In the genomic region with DNA sequence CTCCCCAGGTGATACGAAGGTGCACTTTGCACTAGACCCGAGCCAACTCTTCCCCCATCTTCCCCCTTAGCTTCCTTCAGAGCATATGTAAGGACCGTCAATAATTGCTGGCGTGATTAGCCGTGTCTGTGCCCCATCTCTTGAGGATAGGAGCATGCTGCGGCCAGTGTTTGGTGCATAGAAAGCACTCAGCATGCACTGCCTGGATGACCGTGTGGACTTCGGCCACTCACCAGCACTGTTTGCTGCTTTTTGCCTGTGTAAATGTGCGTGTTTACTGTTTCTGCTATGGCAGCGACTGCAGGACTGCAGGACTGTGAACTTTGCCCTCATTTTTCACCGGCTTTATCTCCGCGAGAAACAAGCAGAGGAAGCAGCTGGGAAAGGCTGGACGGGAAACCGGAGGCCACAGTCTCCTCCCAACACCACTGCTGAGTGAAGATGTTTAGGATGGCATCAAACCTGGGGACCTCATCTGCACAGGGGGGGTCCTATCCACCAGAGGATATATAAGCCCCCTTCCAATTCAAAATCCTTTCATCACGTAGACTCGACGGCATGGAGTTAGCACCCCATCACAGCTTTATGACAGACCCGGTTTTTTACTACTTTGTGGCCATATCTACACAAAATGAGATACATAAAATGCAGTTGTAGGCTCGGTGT, we compare ENCODE assay signal across 1 cellular context.
TF ChIP-seq lines count a peak whose summit lies in the region.

No MANE protein-coding gene starts in this region.

TF ChIP-seq in HepG2, 621 proteins besides CTCF, POLR2A, EP300 and RAD21 (continued from another document and continues in another):
- TF ChIP-seq ZNF558 (CRISPR knock-in tag; IDR thresholded peaks at IDR 0.05; ENCODE audit: borderline replicate concordance) (0 out of 2 replicates have a peak, but pooled peaks have one; percentile 64), ZNF251 (CRISPR knock-in tag; IDR thresholded peaks at IDR 0.05) (no peak), BHLHE40 (IDR thresholded peaks at IDR 0.05; ENCODE audit: low read length) (peak; percentile 80), NFE2L1 (CRISPR knock-in tag; IDR thresholded peaks at IDR 0.05; ENCODE audit: borderline replicate concordance) (peak; percentile 40; the same call in 1 of the 2 replicates), ZBTB21 (CRISPR knock-in tag; IDR thresholded peaks at IDR 0.05) (peak; percentile 76), CEBPB (IDR thresholded peaks at IDR 0.05; ENCODE audit: borderline replicate concordance, low read depth, low read length) (no peak), NFKB2 (CRISPR knock-in tag; IDR thresholded peaks at IDR 0.05; ENCODE audit: borderline replicate concordance) (peak; percentile 64; the same call in 1 of the 2 replicates), CEBPG (CRISPR knock-in tag; IDR thresholded peaks at IDR 0.05) (peak; percentile 88), HMG20B (CRISPR knock-in tag; conservative IDR thresholded peaks at IDR 0.05) (peak; percentile 97), GABPA (IDR thresholded peaks at IDR 0.05; ENCODE audit: low read depth, low read length) (no peak), GABPA (CRISPR knock-in tag; IDR thresholded peaks at IDR 0.05; ENCODE audit: low read depth) (no peak), PRPF4 (IDR thresholded peaks at IDR 0.05; ENCODE audit: low read depth, low read length, poor library complexity, severe bottlenecking) (no peak), SMARCE1 (IDR thresholded peaks at IDR 0.05; ENCODE audit: borderline replicate concordance) (no peak), GPN1 (CRISPR knock-in tag; IDR thresholded peaks at IDR 0.05; ENCODE audit: borderline replicate concordance) (no peak), TBL1XR1 (IDR thresholded peaks at IDR 0.05; ENCODE audit: borderline replicate concordance, low read length, partially characterized antibody) (peak; percentile 99), SALL1 (CRISPR knock-in tag; IDR thresholded peaks at IDR 0.05) (peak; percentile 100), ZSCAN31 (CRISPR knock-in tag; IDR thresholded peaks at IDR 0.05; ENCODE audit: low read depth) (peak; percentile 97), RBM39 (IDR thresholded peaks at IDR 0.05; ENCODE audit: low read depth, low read length, poor library complexity, severe bottlenecking) (peak; percentile 70), ZNF317 (CRISPR knock-in tag; IDR thresholded peaks at IDR 0.05) (peak; percentile 90), ZNF891 (CRISPR knock-in tag; IDR thresholded peaks at IDR 0.05) (peak; percentile 91), MIER3 (CRISPR knock-in tag; IDR thresholded peaks at IDR 0.05; ENCODE audit: borderline replicate concordance) (peak; percentile 100), KAT8 (CRISPR knock-in tag; IDR thresholded peaks at IDR 0.05) (peak; percentile 95), NAIF1 (CRISPR knock-in tag; IDR thresholded peaks at IDR 0.05; ENCODE audit: borderline replicate concordance) (peak; percentile 77; the same call in 1 of the 2 replicates), ZNF232 (CRISPR knock-in tag; IDR thresholded peaks at IDR 0.05; ENCODE audit: borderline replicate concordance) (peak; percentile 97), SNAPC2 (CRISPR knock-in tag; IDR thresholded peaks at IDR 0.05) (peak; percentile 90), PAX8 (CRISPR knock-in tag; IDR thresholded peaks at IDR 0.05; ENCODE audit: borderline replicate concordance) (no peak), MTF1 (CRISPR knock-in tag; IDR thresholded peaks at IDR 0.05) (no peak), U2AF1 (optimal IDR thresholded peaks at IDR 0.05; ENCODE audit: low read depth, low read length) (peak; percentile 94), MTA1 (CRISPR knock-in tag; IDR thresholded peaks at IDR 0.05; ENCODE audit: borderline replicate concordance) (peak; percentile 99), HNRNPLL (IDR thresholded peaks at IDR 0.05; ENCODE audit: low read depth, low read length, poor library complexity, severe bottlenecking) (no peak), KDM5B (CRISPR knock-in tag; IDR thresholded peaks at IDR 0.05; ENCODE audit: borderline replicate concordance) (peak; percentile 93; the same call in 1 of the 2 replicates), ZNF143 (CRISPR knock-in tag; IDR thresholded peaks at IDR 0.05) (peak; percentile 70; the same call in 1 of the 2 replicates), SP2 (CRISPR knock-in tag; IDR thresholded peaks at IDR 0.05) (no peak)
- TF ChIP-seq, protein P1, sequence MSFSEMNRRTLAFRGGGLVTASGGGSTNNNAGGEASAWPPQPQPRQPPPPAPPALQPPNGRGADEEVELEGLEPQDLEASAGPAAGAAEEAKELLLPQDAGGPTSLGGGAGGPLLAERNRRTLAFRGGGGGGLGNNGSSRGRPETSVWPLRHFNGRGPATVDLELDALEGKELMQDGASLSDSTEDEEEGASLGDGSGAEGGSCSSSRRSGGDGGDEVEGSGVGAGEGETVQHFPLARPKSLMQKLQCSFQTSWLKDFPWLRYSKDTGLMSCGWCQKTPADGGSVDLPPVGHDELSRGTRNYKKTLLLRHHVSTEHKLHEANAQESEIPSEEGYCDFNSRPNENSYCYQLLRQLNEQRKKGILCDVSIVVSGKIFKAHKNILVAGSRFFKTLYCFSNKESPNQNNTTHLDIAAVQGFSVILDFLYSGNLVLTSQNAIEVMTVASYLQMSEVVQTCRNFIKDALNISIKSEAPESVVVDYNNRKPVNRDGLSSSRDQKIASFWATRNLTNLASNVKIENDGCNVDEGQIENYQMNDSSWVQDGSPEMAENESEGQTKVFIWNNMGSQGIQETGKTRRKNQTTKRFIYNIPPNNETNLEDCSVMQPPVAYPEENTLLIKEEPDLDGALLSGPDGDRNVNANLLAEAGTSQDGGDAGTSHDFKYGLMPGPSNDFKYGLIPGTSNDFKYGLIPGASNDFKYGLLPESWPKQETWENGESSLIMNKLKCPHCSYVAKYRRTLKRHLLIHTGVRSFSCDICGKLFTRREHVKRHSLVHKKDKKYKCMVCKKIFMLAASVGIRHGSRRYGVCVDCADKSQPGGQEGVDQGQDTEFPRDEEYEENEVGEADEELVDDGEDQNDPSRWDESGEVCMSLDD (CRISPR knock-in tag; IDR thresholded peaks at IDR 0.05; ENCODE audit: borderline replicate concordance), result no peak
- TF ChIP-seq, protein P2, sequence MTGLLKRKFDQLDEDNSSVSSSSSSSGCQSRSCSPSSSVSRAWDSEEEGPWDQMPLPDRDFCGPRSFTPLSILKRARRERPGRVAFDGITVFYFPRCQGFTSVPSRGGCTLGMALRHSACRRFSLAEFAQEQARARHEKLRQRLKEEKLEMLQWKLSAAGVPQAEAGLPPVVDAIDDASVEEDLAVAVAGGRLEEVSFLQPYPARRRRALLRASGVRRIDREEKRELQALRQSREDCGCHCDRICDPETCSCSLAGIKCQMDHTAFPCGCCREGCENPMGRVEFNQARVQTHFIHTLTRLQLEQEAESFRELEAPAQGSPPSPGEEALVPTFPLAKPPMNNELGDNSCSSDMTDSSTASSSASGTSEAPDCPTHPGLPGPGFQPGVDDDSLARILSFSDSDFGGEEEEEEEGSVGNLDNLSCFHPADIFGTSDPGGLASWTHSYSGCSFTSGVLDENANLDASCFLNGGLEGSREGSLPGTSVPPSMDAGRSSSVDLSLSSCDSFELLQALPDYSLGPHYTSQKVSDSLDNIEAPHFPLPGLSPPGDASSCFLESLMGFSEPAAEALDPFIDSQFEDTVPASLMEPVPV (CRISPR knock-in tag; IDR thresholded peaks at IDR 0.05), result peak; percentile 85; the same call in 1 of the 2 replicates
- TF ChIP-seq, protein P3, sequence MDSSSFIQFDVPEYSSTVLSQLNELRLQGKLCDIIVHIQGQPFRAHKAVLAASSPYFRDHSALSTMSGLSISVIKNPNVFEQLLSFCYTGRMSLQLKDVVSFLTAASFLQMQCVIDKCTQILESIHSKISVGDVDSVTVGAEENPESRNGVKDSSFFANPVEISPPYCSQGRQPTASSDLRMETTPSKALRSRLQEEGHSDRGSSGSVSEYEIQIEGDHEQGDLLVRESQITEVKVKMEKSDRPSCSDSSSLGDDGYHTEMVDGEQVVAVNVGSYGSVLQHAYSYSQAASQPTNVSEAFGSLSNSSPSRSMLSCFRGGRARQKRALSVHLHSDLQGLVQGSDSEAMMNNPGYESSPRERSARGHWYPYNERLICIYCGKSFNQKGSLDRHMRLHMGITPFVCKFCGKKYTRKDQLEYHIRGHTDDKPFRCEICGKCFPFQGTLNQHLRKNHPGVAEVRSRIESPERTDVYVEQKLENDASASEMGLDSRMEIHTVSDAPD (CRISPR knock-in tag; IDR thresholded peaks at IDR 0.05), result peak; percentile 99
- TF ChIP-seq, protein P4, sequence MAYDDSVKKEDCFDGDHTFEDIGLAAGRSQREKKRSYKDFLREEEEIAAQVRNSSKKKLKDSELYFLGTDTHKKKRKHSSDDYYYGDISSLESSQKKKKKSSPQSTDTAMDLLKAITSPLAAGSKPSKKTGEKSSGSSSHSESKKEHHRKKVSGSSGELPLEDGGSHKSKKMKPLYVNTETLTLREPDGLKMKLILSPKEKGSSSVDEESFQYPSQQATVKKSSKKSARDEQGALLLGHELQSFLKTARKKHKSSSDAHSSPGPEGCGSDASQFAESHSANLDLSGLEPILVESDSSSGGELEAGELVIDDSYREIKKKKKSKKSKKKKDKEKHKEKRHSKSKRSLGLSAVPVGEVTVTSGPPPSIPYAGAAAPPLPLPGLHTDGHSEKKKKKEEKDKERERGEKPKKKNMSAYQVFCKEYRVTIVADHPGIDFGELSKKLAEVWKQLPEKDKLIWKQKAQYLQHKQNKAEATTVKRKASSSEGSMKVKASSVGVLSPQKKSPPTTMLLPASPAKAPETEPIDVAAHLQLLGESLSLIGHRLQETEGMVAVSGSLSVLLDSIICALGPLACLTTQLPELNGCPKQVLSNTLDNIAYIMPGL (CRISPR knock-in tag; IDR thresholded peaks at IDR 0.05; ENCODE audit: borderline replicate concordance in 1 of 2, low read depth in 1 of 2), result peak; percentile 80 to 93
- TF ChIP-seq, protein P5, sequence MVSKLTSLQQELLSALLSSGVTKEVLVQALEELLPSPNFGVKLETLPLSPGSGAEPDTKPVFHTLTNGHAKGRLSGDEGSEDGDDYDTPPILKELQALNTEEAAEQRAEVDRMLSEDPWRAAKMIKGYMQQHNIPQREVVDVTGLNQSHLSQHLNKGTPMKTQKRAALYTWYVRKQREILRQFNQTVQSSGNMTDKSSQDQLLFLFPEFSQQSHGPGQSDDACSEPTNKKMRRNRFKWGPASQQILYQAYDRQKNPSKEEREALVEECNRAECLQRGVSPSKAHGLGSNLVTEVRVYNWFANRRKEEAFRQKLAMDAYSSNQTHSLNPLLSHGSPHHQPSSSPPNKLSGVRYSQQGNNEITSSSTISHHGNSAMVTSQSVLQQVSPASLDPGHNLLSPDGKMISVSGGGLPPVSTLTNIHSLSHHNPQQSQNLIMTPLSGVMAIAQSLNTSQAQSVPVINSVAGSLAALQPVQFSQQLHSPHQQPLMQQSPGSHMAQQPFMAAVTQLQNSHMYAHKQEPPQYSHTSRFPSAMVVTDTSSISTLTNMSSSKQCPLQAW (CRISPR knock-in tag; IDR thresholded peaks at IDR 0.05), result peak; percentile 99
- TF ChIP-seq, protein P6, sequence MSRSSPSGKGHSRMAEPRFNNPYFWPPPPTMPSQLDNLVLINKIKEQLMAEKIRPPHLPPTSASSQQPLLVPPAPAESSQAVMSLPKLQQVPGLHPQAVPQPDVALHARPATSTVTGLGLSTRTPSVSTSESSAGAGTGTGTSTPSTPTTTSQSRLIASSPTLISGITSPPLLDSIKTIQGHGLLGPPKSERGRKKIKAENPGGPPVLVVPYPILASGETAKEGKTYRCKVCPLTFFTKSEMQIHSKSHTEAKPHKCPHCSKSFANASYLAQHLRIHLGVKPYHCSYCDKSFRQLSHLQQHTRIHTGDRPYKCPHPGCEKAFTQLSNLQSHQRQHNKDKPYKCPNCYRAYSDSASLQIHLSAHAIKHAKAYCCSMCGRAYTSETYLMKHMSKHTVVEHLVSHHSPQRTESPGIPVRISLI (CRISPR knock-in tag; IDR thresholded peaks at IDR 0.05; ENCODE audit: borderline replicate concordance), result peak; percentile 89
- TF ChIP-seq, protein P7, sequence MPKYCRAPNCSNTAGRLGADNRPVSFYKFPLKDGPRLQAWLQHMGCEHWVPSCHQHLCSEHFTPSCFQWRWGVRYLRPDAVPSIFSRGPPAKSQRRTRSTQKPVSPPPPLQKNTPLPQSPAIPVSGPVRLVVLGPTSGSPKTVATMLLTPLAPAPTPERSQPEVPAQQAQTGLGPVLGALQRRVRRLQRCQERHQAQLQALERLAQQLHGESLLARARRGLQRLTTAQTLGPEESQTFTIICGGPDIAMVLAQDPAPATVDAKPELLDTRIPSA (CRISPR knock-in tag; IDR thresholded peaks at IDR 0.05; ENCODE audit: borderline replicate concordance), result no peak
- TF ChIP-seq, protein P8, sequence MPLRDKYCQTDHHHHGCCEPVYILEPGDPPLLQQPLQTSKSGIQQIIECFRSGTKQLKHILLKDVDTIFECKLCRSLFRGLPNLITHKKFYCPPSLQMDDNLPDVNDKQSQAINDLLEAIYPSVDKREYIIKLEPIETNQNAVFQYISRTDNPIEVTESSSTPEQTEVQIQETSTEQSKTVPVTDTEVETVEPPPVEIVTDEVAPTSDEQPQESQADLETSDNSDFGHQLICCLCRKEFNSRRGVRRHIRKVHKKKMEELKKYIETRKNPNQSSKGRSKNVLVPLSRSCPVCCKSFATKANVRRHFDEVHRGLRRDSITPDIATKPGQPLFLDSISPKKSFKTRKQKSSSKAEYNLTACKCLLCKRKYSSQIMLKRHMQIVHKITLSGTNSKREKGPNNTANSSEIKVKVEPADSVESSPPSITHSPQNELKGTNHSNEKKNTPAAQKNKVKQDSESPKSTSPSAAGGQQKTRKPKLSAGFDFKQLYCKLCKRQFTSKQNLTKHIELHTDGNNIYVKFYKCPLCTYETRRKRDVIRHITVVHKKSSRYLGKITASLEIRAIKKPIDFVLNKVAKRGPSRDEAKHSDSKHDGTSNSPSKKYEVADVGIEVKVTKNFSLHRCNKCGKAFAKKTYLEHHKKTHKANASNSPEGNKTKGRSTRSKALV (CRISPR knock-in tag; IDR thresholded peaks at IDR 0.05), result 0 out of 2 replicates have a peak, but pooled peaks have one; percentile 34
- TF ChIP-seq, protein P9, sequence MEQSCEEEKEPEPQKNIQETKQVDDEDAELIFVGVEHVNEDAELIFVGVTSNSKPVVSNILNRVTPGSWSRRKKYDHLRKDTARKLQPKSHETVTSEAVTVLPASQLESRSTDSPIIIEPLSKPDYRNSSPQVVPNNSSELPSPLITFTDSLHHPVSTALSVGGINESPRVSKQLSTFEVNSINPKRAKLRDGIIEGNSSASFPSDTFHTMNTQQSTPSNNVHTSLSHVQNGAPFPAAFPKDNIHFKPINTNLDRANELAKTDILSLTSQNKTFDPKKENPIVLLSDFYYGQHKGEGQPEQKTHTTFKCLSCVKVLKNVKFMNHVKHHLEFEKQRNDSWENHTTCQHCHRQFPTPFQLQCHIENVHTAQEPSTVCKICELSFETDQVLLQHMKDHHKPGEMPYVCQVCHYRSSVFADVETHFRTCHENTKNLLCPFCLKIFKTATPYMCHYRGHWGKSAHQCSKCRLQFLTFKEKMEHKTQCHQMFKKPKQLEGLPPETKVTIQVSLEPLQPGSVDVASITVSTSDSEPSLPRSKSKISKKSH (CRISPR knock-in tag; IDR thresholded peaks at IDR 0.05; ENCODE audit: borderline replicate concordance), result peak; percentile 93
- TF ChIP-seq, protein P10, sequence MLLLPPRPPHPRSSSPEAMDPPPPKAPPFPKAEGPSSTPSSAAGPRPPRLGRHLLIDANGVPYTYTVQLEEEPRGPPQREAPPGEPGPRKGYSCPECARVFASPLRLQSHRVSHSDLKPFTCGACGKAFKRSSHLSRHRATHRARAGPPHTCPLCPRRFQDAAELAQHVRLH (CRISPR knock-in tag; IDR thresholded peaks at IDR 0.05; ENCODE audit: borderline replicate concordance, low read depth), result peak; percentile 100
